In the genomic region with DNA sequence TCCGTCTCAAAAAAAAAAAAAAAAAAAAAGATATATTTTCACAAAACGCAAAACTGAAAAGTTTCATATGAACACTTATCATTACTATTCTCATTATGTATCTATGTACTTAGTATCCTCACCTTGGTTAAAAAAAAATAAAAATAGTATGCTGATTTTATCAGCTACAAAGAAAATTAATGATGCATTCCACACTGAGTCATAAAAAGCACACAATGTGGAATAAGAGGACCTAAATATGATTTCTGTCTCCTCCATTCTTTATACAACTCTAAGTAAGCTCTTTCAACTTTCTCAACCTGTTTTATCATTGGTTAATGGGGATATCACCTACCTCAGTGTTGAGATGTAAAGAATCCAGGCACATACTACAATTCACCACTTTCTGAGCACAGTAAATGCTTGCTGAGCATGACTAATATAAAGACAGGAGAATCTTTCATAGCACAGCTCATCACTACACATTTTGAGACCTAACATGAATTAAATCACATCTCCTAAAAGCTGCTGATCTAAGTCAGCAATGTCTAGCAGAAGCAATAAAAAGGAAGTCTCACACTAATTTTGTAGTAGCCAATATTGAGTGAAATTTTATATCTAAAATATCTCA, we compare ENCODE assay signal across 9 cellular contexts. TPM values are rescaled to one million over a fixed set of nuclear protein-coding genes. Genes with fewer than 3 reads are reported as not detected.
DNase-seq lines count a peak whose midpoint lies in the region; ATAC-seq and TF ChIP-seq lines count a peak whose summit lies in the region.
"Had no signal": no experiment of that assay in that cellular context is flagged by ENCODE, and none has a peak within 500 bp of the region (broad histone marks: within the 10 kb centered on the region; RNA-seq: fewer than 3 reads in every experiment).

No MANE protein-coding gene starts in this region.

- H3K27me3 Mint-ChIP-seq in natural killer cell (ENCODE audit: low read depth in 2 of 2) = no peaks in the 10 kb centered on the region

- peak overlapping the region; percentile 86 for H3K4me3 ChIP-seq in DOHH2 (ENCODE audit: low read length)

- peaks cover 92% of the 10 kb centered on the region for H3K79me2 ChIP-seq in DOHH2 (ENCODE audit: control insufficient read depth, low read length)

- H3K4me3 Mint-ChIP-seq in natural killer cell = peak overlapping the region; percentile 59

- H3K4me1 Mint-ChIP-seq in natural killer cell = peaks cover 69 to 78% of the 10 kb centered on the region in 2 donors

- peaks cover 19% of the 10 kb centered on the region; the same call in 1 of the 2 replicates for H3K36me3 ChIP-seq in DOHH2 (ENCODE audit: control insufficient read depth, low read length)

- peak overlapping the region; percentile 80 for H3K4me2 ChIP-seq in DOHH2 (ENCODE audit: low read length)

- H3K9me3 ChIP-seq in DOHH2 (ENCODE audit: control insufficient read depth, insufficient read depth, low read length) = no peaks in the 10 kb centered on the region

- ATAC-seq in HG03378 (IDR thresholded peaks at IDR 0.05; ENCODE audit: unreplicated experiment) = peak; percentile 26
- ATAC-seq in natural killer cell = no peak
- no peak for ATAC-seq in GM18511 (IDR thresholded peaks at IDR 0.05; ENCODE audit: unreplicated experiment)

- peak overlapping the region in 1 of 2 donors; percentile 99 for H3K27ac Mint-ChIP-seq in natural killer cell

- H3K27me3 ChIP-seq in DOHH2 (ENCODE audit: control insufficient read depth, low read length) = no peaks in the 10 kb centered on the region

- TF ChIP-seq CTCF in DOHH2 (IDR thresholded peaks at IDR 0.05; ENCODE audit: low read depth, low read length, poor library complexity, severe bottlenecking) = no peak
- TF ChIP-seq CTCF in natural killer cell (IDR thresholded peaks at IDR 0.05) = no peak

- H3F3A ChIP-seq in DOHH2 (ENCODE audit: control insufficient read depth, insufficient read depth) = peaks cover 25% of the 10 kb centered on the region

- H3K4me1 ChIP-seq in DOHH2 (ENCODE audit: control insufficient read depth, low read length) = peaks cover 71% of the 10 kb centered on the region

- intact Hi-C loops in natural killer cell (cut with micrococcal nuclease) = no loop called here

- no peaks in the 10 kb centered on the region for H3K9me2 ChIP-seq in DOHH2 (replicated peaks; ENCODE audit: control insufficient read depth, low read length)

- H3K9me3 Mint-ChIP-seq in natural killer cell = no peaks in the 10 kb centered on the region

- DNase-seq in amniotic epithelial cell (ENCODE audit: low read depth) = peak; percentile 23
- no peak for DNase-seq in natural killer cell
- DNase-seq in HPDE6-E6E7 (ENCODE audit: extremely low spot score) = no peak
- no peak for DNase-seq in NCI-H526 (lab: John Stamatoyannopoulos, UW)
- DNase-seq in effector CD4-positive, alpha-beta T cell = no peak
- DNase-seq: NCI-H82 had no signal

- peak overlapping the region; percentile 71 for H3K27ac ChIP-seq in DOHH2 (ENCODE audit: low read depth, low read length)

- H4K20me1 ChIP-seq in DOHH2 (ENCODE audit: control insufficient read depth, insufficient read depth, low read depth, low read length) = no peaks in the 10 kb centered on the region

- H3K36me3 Mint-ChIP-seq in natural killer cell = no peaks in the 10 kb centered on the region

RNA-seq across cellular contexts. Expression of gene SNX13, which starts 2.7 kb away (rescaled TPM):
- 10 to 100 TPM; 34.8 to 38.5 (median 37.4) TPM for total RNA-seq in natural killer cell
